ENCODE assay signal across 8 cellular contexts in the genomic region with DNA sequence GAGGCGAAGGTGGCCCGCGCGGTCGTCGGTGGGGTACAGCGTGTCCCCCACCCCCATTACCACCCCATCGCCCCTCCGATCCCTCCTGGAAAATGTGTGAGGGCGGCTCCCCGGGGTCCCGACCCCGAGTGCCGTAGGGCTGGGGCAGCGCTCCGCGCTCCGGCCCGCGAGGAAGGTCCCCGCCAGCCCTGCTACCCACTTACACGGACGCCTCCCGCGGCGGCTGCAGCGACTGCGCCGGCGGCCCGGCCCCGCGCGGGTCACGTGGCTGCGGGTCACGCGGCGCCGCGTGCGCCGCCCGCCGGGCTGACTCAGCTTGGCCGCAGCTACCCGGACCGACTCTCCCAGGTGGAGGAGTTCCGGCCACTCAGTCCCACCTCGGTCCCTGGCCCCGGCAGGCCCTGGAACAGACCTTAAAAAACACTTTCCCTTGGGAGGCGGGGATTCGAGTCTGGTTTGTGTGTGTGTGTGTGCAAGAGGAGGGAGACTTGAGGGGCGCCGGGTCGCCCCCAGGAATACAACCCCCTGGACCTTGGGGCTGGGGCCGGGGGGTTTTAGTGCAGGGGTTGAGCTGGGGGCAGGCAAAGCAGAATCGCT. TPM values are rescaled to one million over a fixed set of nuclear protein-coding genes. Genes with fewer than 3 reads are reported as not detected.
DNase-seq lines count a peak whose midpoint lies in the region; ATAC-seq lines count a peak whose summit lies in the region.

A gene (minus strand): TSS at position 236 of the 597 bp plus-strand sequence. CDS start 992 bp downstream, outside the sequence.

- H3K27me3 Mint-ChIP-seq in effector memory CD8-positive, alpha-beta T cell = no peaks in the 10 kb centered on the region
- H3K27me3 Mint-ChIP-seq in memory B cell = no peaks in the 10 kb centered on the region

- ATAC-seq in GM18519 (IDR thresholded peaks at IDR 0.05; ENCODE audit: low FRiP score, unreplicated experiment) (peak; percentile 60), HG03045 (IDR thresholded peaks at IDR 0.05; ENCODE audit: unreplicated experiment) (peak; percentile 78), memory B cell (ENCODE audit: low read depth) (peak; percentile 95)
- peak; percentile 83 for ATAC-seq in effector memory CD8-positive, alpha-beta T cell (replicated peaks)

- H3K27ac Mint-ChIP-seq in effector memory CD8-positive, alpha-beta T cell = peak within 1 kb of the TSS; percentile 68 to 88
- peak within 1 kb of the TSS; percentile 60 for H3K27ac Mint-ChIP-seq in memory B cell

- peaks cover 10% of the 10 kb centered on the region for H3K36me3 Mint-ChIP-seq in effector memory CD8-positive, alpha-beta T cell (ENCODE audit: insufficient read depth)
- peaks cover 10% of the 10 kb centered on the region for H3K36me3 Mint-ChIP-seq in memory B cell

- no peaks in the 10 kb centered on the region for H3K9me3 Mint-ChIP-seq in effector memory CD8-positive, alpha-beta T cell
- no peaks in the 10 kb centered on the region for H3K9me3 Mint-ChIP-seq in memory B cell

- peak within 1 kb of the TSS; percentile 75 to 80 for H3K4me3 Mint-ChIP-seq in effector memory CD8-positive, alpha-beta T cell
- peak within 1 kb of the TSS; percentile 84 for H3K4me3 Mint-ChIP-seq in memory B cell

- H3K4me1 Mint-ChIP-seq in effector memory CD8-positive, alpha-beta T cell (ENCODE audit: low read depth in 2 of 2) = peaks cover 33 to 57% of the 10 kb centered on the region in 2 donors
- peaks cover 20% of the 10 kb centered on the region for H3K4me1 Mint-ChIP-seq in memory B cell

- DNase-seq in A172 (ENCODE audit: low spot score) (peak; percentile 60), NCI-H774 (lab: John Stamatoyannopoulos, UW) (peak; percentile 64), memory B cell (ENCODE audit: low spot score in 2 of 2) (peak; percentile 55 to 63)
- DNase-seq in activated CD8-positive, alpha-beta memory T cell treated with anti-CD3 and anti-CD28 coated beads for 24 hours = peak; percentile 88
- peak; percentile 45 to 54 (median 48) for DNase-seq in effector memory CD8-positive, alpha-beta T cell
- peak; percentile 22 for DNase-seq in stimulated activated CD8-positive, alpha-beta memory T cell treated with anti-CD3 and anti-CD28 coated beads, Interleukin-15, amount 100 ng/mL, for 1 hour (ENCODE audit: low read depth)

RNA-seq across cellular contexts. Expression of the gene that starts here (rescaled TPM):
- 118 and 162 TPM in 2 replicates for total RNA-seq in A172 (2014; rRNA removed; shearing (Covaris generic))

Comparison
In these comparisons a context has a peak if more than half of its experiments do, and no peak if none do; other contexts are left out.
1. Peak in every context shown above with its lines: DNase-seq and ATAC-seq.
2. DNase-seq: peak in every context shown above with its lines; median percentile 88 in activated CD8-positive, alpha-beta memory T cell treated with anti-CD3 and anti-CD28 coated beads for 24 hours; 64 in NCI-H774; 60 in A172; 59 in memory B cell; 48 in effector memory CD8-positive, alpha-beta T cell; 22 in stimulated activated CD8-positive, alpha-beta memory T cell treated with anti-CD3 and anti-CD28 coated beads, Interleukin-15, amount 100 ng/mL, for 1 hour.